ENCODE assay signal across 10 cellular contexts in the genomic region with DNA sequence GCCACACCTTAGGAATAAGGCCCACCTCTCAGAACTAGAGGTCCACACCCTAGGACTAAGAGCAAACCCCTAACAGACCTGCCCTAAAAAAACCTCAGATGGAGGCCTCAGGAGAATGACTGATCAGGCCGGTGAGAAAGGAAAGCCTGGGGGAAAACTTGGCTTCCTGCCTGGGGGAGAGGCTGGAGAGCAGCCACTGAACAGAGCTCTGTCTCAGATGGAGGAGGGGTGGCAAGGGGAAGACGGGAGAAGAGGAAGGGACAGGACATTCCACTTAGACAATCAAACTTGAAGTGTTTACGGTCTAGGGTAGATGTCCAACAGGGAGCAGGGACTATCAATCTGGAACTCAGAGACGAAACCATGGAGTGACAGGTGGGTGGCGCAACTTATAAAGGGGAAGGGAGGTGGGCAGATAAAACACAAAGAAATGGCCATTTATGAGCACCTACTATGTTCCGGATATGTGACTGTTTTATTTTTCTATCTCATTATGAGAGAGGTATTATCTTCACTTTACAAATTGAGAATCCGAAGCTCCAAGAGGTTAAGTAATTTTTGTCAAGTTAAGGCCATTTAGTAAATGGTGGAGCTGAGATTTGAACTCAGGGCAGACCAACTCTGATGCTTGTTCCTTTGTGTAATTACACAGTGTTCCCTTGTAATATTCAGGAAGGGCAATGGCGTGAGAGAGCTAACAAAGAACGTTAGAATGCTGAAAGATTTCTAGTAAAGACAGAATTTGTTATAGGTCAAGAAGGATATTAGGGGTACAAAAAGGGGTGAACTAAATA.
DNase-seq lines count a peak whose midpoint lies in the region; ATAC-seq and TF ChIP-seq lines count a peak whose summit lies in the region.
"Had no signal": no experiment of that assay in that cellular context is flagged by ENCODE, and none has a peak within 500 bp of the region (broad histone marks: within the 10 kb centered on the region; RNA-seq: fewer than 3 reads in every experiment).

No MANE protein-coding gene starts in this region.

- peak; percentile 77 for ATAC-seq in Right ventricle myocardium superior (ENCODE audit: poor library complexity)
- ATAC-seq in GM19351 (IDR thresholded peaks at IDR 0.05; ENCODE audit: unreplicated experiment): no peak
- no peak for ATAC-seq in HG03442 (IDR thresholded peaks at IDR 0.05; ENCODE audit: unreplicated experiment)

- intact Hi-C loops in Right ventricle myocardium superior (cut with DNase I) (no loop called here), ovary (cut with DNase I) (no loop called here)

- H3K4me1 ChIP-seq in SJCRH30: peaks cover 26% of the 10 kb centered on the region
- H3K4me1 ChIP-seq in ovary (ENCODE audit: insufficient read depth): peaks cover 13% of the 10 kb centered on the region

- H3K27ac ChIP-seq in SJCRH30 (no peak overlapping the region), ovary (no peak overlapping the region)

- H3K27me3 ChIP-seq in SJCRH30 (no peaks in the 10 kb centered on the region), ovary (no peaks in the 10 kb centered on the region)

- no peak for TF ChIP-seq CTCF in ovary (IDR thresholded peaks at IDR 0.05)

- WGBS in ovary, 3 donors: 64 to 67% (median 66%) methylated on average over 9 of the region's 9 CpGs

- no peak overlapping the region for H3K4me3 ChIP-seq in SJCRH30
- no peak overlapping the region for H3K4me3 ChIP-seq in ovary

- H3K36me3 ChIP-seq in SJCRH30 (no peaks in the 10 kb centered on the region; the same call in 1 of the 2 replicates), ovary (no peaks in the 10 kb centered on the region)

- DNase-seq in Daoy (ENCODE audit: low read depth) (peak; percentile 50), SJCRH30 (peak; percentile 16 to 40), Right ventricle myocardium superior (peak; percentile 58), ovary (peak; percentile 59 to 69 (median 63)), GDM1 (lab: John Stamatoyannopoulos, UW) (no peak)
- DNase-seq in stimulated activated CD8-positive, alpha-beta memory T cell treated with anti-CD3 and anti-CD28 coated beads, Interleukin-4, amount 100 ng/mL, for 48 hours: no peak
- DNase-seq: activated CD4-positive, alpha-beta memory T cell treated with anti-CD3 and anti-CD28 coated beads, Interleukin-2, amount 10 ng/mL, durations not matched to agents 7 days and 5 days; NCI-H2107 had no signal

- no peaks in the 10 kb centered on the region for H3K9me3 ChIP-seq in SJCRH30 (replicated peaks)
- no peaks in the 10 kb centered on the region for H3K9me3 ChIP-seq in ovary

- TF ChIP-seq EP300 in ovary (IDR thresholded peaks at IDR 0.05): no peak

- no peak for TF ChIP-seq POLR2A in ovary (IDR thresholded peaks at IDR 0.05)

Comparison
In these comparisons a context has a peak if more than half of its experiments do, and no peak if none do; other contexts are left out.
1. DNase-seq: peak in Daoy (single experiment), SJCRH30 (2 of 2), Right ventricle myocardium superior (single experiment) and ovary (5 of 5); none in GDM1 (single experiment) and stimulated activated CD8-positive, alpha-beta memory T cell treated with anti-CD3 and anti-CD28 coated beads, Interleukin-4, amount 100 ng/mL, for 48 hours (single experiment).